Comparison of ENCODE assay signal across 8 cellular contexts in the genomic region with DNA sequence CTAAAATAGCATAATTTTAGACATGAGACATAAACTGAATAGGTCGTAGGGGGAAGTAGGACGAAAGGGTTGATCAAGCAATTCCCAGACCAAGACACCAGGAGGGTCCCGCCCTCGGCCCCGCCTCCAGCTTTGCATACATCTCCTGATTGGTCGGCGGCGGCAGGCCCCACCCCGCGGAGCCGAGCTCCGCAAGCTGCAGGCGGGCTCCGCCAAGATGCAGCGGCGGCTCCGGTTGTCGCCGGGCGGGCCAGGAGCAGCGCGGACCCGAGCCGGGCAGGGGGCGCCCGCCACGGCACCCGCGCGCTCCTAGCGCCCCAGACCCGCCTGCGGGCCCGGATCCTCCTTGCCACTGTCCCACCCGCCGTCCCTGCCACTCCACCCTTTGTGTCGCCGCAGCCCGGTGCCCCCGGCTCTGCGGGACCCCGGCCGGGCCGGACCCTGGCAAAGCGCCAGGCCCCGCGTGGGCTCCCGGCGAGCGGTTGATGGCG. TPM values are rescaled to one million over a fixed set of nuclear protein-coding genes. Genes with fewer than 3 reads are reported as not detected.
DNase-seq lines count a peak whose midpoint lies in the region; ATAC-seq and TF ChIP-seq lines count a peak whose summit lies in the region.

TSS of gene CDR2L (plus strand) at position 215 of the 491 bp plus-strand sequence. CDS start 412 bp downstream, outside the sequence.

- no peaks in the 10 kb centered on the region for H3K36me3 Mint-ChIP-seq in activated T-helper 2 cell treated with anti-CD3 and anti-CD28 coated beads, Interferon-gamma antibody, Interleukin-2, Interleukin-4, amounts not matched to agents 10 μg/mL and 5 μg/mL and 100 μg/mL, durations not matched to agents 14 hours and 24 hours and 36 hours (ENCODE audit: low read depth)
- no peaks in the 10 kb centered on the region for H3K36me3 Mint-ChIP-seq in naive thymus-derived CD8-positive, alpha-beta T cell
- no peaks in the 10 kb centered on the region for H3K36me3 Mint-ChIP-seq in stimulated activated memory B cell treated with anti-CD40 and anti-IgM and Interleukin-4, amounts not matched to agents 10 μg/mL and 1 μg/mL and 100 μg/mL, for 72 hours

- peaks cover 35% of the 10 kb centered on the region for H3K27me3 Mint-ChIP-seq in activated T-helper 2 cell treated with anti-CD3 and anti-CD28 coated beads, Interferon-gamma antibody, Interleukin-2, Interleukin-4, amounts not matched to agents 10 μg/mL and 5 μg/mL and 100 μg/mL, durations not matched to agents 14 hours and 24 hours and 36 hours (ENCODE audit: low read depth)
- H3K27me3 Mint-ChIP-seq in naive thymus-derived CD8-positive, alpha-beta T cell, result peaks cover 0 to 5% (median 0%) of the 10 kb centered on the region in 5 donors
- H3K27me3 Mint-ChIP-seq in stimulated activated memory B cell treated with anti-CD40 and anti-IgM and Interleukin-4, amounts not matched to agents 10 μg/mL and 1 μg/mL and 100 μg/mL, for 72 hours, result peaks cover 49% of the 10 kb centered on the region

- H3K4me1 Mint-ChIP-seq in activated T-helper 2 cell treated with anti-CD3 and anti-CD28 coated beads, Interferon-gamma antibody, Interleukin-2, Interleukin-4, amounts not matched to agents 10 μg/mL and 5 μg/mL and 100 μg/mL, durations not matched to agents 14 hours and 24 hours and 36 hours (ENCODE audit: low read depth), result peaks cover 10% of the 10 kb centered on the region
- H3K4me1 Mint-ChIP-seq in naive thymus-derived CD8-positive, alpha-beta T cell, result peaks cover 5 to 19% (median 9%) of the 10 kb centered on the region in 4 donors
- peaks cover 18% of the 10 kb centered on the region for H3K4me1 Mint-ChIP-seq in stimulated activated memory B cell treated with anti-CD40 and anti-IgM and Interleukin-4, amounts not matched to agents 10 μg/mL and 1 μg/mL and 100 μg/mL, for 72 hours

- intact Hi-C loops in activated T-helper 2 cell treated with anti-CD3 and anti-CD28 coated beads, Interferon-gamma antibody, Interleukin-2, Interleukin-4, amounts not matched to agents 10 μg/mL and 5 μg/mL and 100 μg/mL, durations not matched to agents 14 hours and 24 hours and 36 hours (cut with micrococcal nuclease), result loop anchor here (10.0 kb wide), 2 partner anchors 127 to 203 kb away; no protein-coding TSS in a partner anchor

- DNase-seq in DMS114 treated with DMSO at 0.1 percent for 48 hours (lab: John Stamatoyannopoulos, UW; ENCODE audit: unreplicated experiment), result peak; percentile 73
- peak; percentile 86 for DNase-seq in LHCN-M2 (ENCODE audit: low read depth)
- peak; percentile 97 for DNase-seq in RPMI8226
- DNase-seq in activated T-helper 2 cell treated with anti-CD3 and anti-CD28 coated beads, Interferon-gamma antibody, Interleukin-2, Interleukin-4, amounts not matched to agents 10 μg/mL and 5 μg/mL and 100 μg/mL, durations not matched to agents 14 hours and 24 hours and 36 hours (ENCODE audit: low spot score), result peak; percentile 88
- peak; percentile 85 for DNase-seq in fibroblast of mammary gland (ENCODE audit: low read depth)
- DNase-seq in naive thymus-derived CD8-positive, alpha-beta T cell, result peak; percentile 83 to 94 (median 91)

- POLR2A ChIA-PET in naive thymus-derived CD8-positive, alpha-beta T cell (lab: Charles Lee), result interaction anchor here (0.7 to 5.9 kb wide), 8 partner anchors 14 to 49 kb away, joined by 3 to 35 read pairs (median 6); partner anchors contain the start of gene MRPL58

- peak within 1 kb of the TSS; percentile 83 for H3K4me3 Mint-ChIP-seq in activated T-helper 2 cell treated with anti-CD3 and anti-CD28 coated beads, Interferon-gamma antibody, Interleukin-2, Interleukin-4, amounts not matched to agents 10 μg/mL and 5 μg/mL and 100 μg/mL, durations not matched to agents 14 hours and 24 hours and 36 hours (ENCODE audit: low read depth)
- H3K4me3 Mint-ChIP-seq in naive thymus-derived CD8-positive, alpha-beta T cell, result peak within 1 kb of the TSS; percentile 79 to 92 (median 87)
- peak within 1 kb of the TSS; percentile 71 for H3K4me3 Mint-ChIP-seq in stimulated activated memory B cell treated with anti-CD40 and anti-IgM and Interleukin-4, amounts not matched to agents 10 μg/mL and 1 μg/mL and 100 μg/mL, for 72 hours

- H3K4me3 ChIP-seq in fibroblast of mammary gland (ENCODE audit: control insufficient read depth, low read depth, low read length), result peak within 1 kb of the TSS; percentile 77

- H3K9me3 Mint-ChIP-seq in activated T-helper 2 cell treated with anti-CD3 and anti-CD28 coated beads, Interferon-gamma antibody, Interleukin-2, Interleukin-4, amounts not matched to agents 10 μg/mL and 5 μg/mL and 100 μg/mL, durations not matched to agents 14 hours and 24 hours and 36 hours, result no peaks in the 10 kb centered on the region
- H3K9me3 Mint-ChIP-seq in naive thymus-derived CD8-positive, alpha-beta T cell, result no peaks in the 10 kb centered on the region
- H3K9me3 Mint-ChIP-seq in stimulated activated memory B cell treated with anti-CD40 and anti-IgM and Interleukin-4, amounts not matched to agents 10 μg/mL and 1 μg/mL and 100 μg/mL, for 72 hours, result no peaks in the 10 kb centered on the region

- H3K27ac Mint-ChIP-seq in activated T-helper 2 cell treated with anti-CD3 and anti-CD28 coated beads, Interferon-gamma antibody, Interleukin-2, Interleukin-4, amounts not matched to agents 10 μg/mL and 5 μg/mL and 100 μg/mL, durations not matched to agents 14 hours and 24 hours and 36 hours, result no peak within 1 kb of the TSS
- peak within 1 kb of the TSS in 7 of 10 donors; percentile 5 to 89 (median 49) for H3K27ac Mint-ChIP-seq in naive thymus-derived CD8-positive, alpha-beta T cell
- H3K27ac Mint-ChIP-seq in stimulated activated memory B cell treated with anti-CD40 and anti-IgM and Interleukin-4, amounts not matched to agents 10 μg/mL and 1 μg/mL and 100 μg/mL, for 72 hours, result no peak within 1 kb of the TSS

- no peak for TF ChIP-seq CTCF in fibroblast of mammary gland (conservative IDR thresholded peaks at IDR 0.05; ENCODE audit: control insufficient read depth, insufficient read depth, low read depth, low read length)

- ATAC-seq in GM21825 (IDR thresholded peaks at IDR 0.05; ENCODE audit: unreplicated experiment), result peak; percentile 91
- ATAC-seq in naive thymus-derived CD8-positive, alpha-beta T cell, result peak; percentile 95
- peak; percentile 96 for ATAC-seq in stimulated activated memory B cell treated with anti-CD40 and anti-IgM and Interleukin-4, amounts not matched to agents 10 μg/mL and 1 μg/mL and 100 μg/mL, for 72 hours

RNA-seq across cellular contexts. Expression of gene CDR2L, which starts in this region (rescaled TPM):
- 25.1 and 33.1 TPM in 2 replicates for total RNA-seq in LHCN-M2 (2014; rRNA removed)
- 25.8 TPM for polyA plus RNA-seq in LHCN-M2 (2012)
- total RNA-seq in activated T-helper 2 cell treated with anti-CD3 and anti-CD28 coated beads, Interferon-gamma antibody, Interleukin-2, Interleukin-4, amounts not matched to agents 10 μg/mL and 5 μg/mL and 100 μg/mL, durations not matched to agents 14 hours and 24 hours and 36 hours, result 2.3 and 2.4 TPM in 2 replicates
- under 1 TPM; 0.10 to 0.11 TPM for total RNA-seq in naive thymus-derived CD8-positive, alpha-beta T cell
- polyA plus RNA-seq in naive thymus-derived CD8-positive, alpha-beta T cell, result not detected

Comparison
In these comparisons a context has a peak if more than half of its experiments do, and no peak if none do; other contexts are left out.
1. Peak in every context shown above with its lines: DNase-seq, ATAC-seq and H3K4me3 ChIP-seq.
2. Peak in DNase-seq and ATAC-seq in naive thymus-derived CD8-positive, alpha-beta T cell; RNA of the gene not detected or under 1 TPM.
3. H3K27ac Mint-ChIP-seq: peak in naive thymus-derived CD8-positive, alpha-beta T cell (7 of 10); none in activated T-helper 2 cell treated with anti-CD3 and anti-CD28 coated beads, Interferon-gamma antibody, Interleukin-2, Interleukin-4, amounts not matched to agents 10 μg/mL and 5 μg/mL and 100 μg/mL, durations not matched to agents 14 hours and 24 hours and 36 hours (single experiment) and stimulated activated memory B cell treated with anti-CD40 and anti-IgM and Interleukin-4, amounts not matched to agents 10 μg/mL and 1 μg/mL and 100 μg/mL, for 72 hours (single experiment).